12 cellular contexts compared by ENCODE assay signal in genomic region chr1:41980872-41981653, GRCh38.
A peak's percentile ranks its signal among the peaks of the same experiment; 100 is the strongest.
DNase-seq lines count a peak whose midpoint lies in the region; ATAC-seq, FAIRE-seq and TF ChIP-seq lines count a peak whose summit lies in the region.
"Had no signal": no experiment of that assay in that cellular context is flagged by ENCODE, and none has a peak within 500 bp of the region (broad histone marks: within the 10 kb centered on the region; RNA-seq: fewer than 3 reads in every experiment).

No MANE protein-coding gene starts in this region.

- no peaks in the 10 kb centered on the region for H3K9me3 Mint-ChIP-seq in central memory CD8-positive, alpha-beta T cell
- H3K9me3 Mint-ChIP-seq: neural crest cell had no signal

- TF ChIP-seq POLR2A in GM12892 (IDR thresholded peaks at IDR 0.05; ENCODE audit: low read depth, low read length) = no peak

- FAIRE-seq in GM12892 (lab: Jason Lieb, UNC) = no peak

- no peak for TF ChIP-seq CTCF in left ventricle myocardium inferior (IDR thresholded peaks at IDR 0.05; ENCODE audit: borderline replicate concordance)
- no peak for TF ChIP-seq CTCF in upper lobe of right lung (IDR thresholded peaks at IDR 0.05)

- DNase-seq in Right ventricle myocardium superior (no peak), left ventricle myocardium inferior (no peak), NOMO-1 treated with DMSO at 0.1 percent for 48 hours (lab: John Stamatoyannopoulos, UW; ENCODE audit: unreplicated experiment) (peak; percentile 2), upper lobe of right lung (no peak), NCI-H1436 (lab: John Stamatoyannopoulos, UW) (no peak), GM12892 (ENCODE audit: insufficient read length) (no peak)
- no peak for DNase-seq in central memory CD8-positive, alpha-beta T cell (ENCODE audit: low spot score in 2 of 2)
- DNase-seq in stimulated activated CD4-positive, alpha-beta T cell treated with anti-CD3 and anti-CD28 coated beads, Interleukin-4, amount 100 ng/mL, for 24 hours = no peak
- DNase-seq: NCI-H2029 had no signal

- H3K4me3 ChIP-seq in left ventricle myocardium inferior = no peak overlapping the region
- H3K4me3 ChIP-seq in upper lobe of right lung = no peak overlapping the region
- H3K4me3 ChIP-seq: coronary artery, HAP-1 had no signal

- H3K4me1 ChIP-seq in left ventricle myocardium inferior = peaks cover 8% of the 10 kb centered on the region
- no peaks in the 10 kb centered on the region for H3K4me1 ChIP-seq in upper lobe of right lung
- H3K4me1 ChIP-seq: HAP-1 had no signal

- ATAC-seq in Right ventricle myocardium superior (ENCODE audit: poor library complexity) (peak; percentile 20), upper lobe of right lung (peak; percentile 30)
- ATAC-seq in central memory CD8-positive, alpha-beta T cell (replicated peaks; ENCODE audit: extremely low read depth, poor library complexity, severe bottlenecking) = no peak

- no peak overlapping the region for H3K27ac Mint-ChIP-seq in central memory CD8-positive, alpha-beta T cell (ENCODE audit: low read depth)

- intact Hi-C loops in Right ventricle myocardium superior (cut with DNase I) = no loop called here
- intact Hi-C loops in left ventricle myocardium inferior (cut with micrococcal nuclease) = no loop called here
- intact Hi-C loops in upper lobe of right lung (cut with DNase I) = no loop called here

- no peaks in the 10 kb centered on the region for H3K27me3 Mint-ChIP-seq in central memory CD8-positive, alpha-beta T cell

- H3K9me3 ChIP-seq in left ventricle myocardium inferior (replicated peaks) (no peaks in the 10 kb centered on the region), upper lobe of right lung (no peaks in the 10 kb centered on the region)
- H3K9me3 ChIP-seq: HAP-1 had no signal

- H3K27me3 ChIP-seq in left ventricle myocardium inferior (ENCODE audit: low read depth) = no peaks in the 10 kb centered on the region
- no peaks in the 10 kb centered on the region for H3K27me3 ChIP-seq in upper lobe of right lung

- H3K27ac ChIP-seq in left ventricle myocardium inferior (replicated peaks) (no peak overlapping the region), upper lobe of right lung (no peak overlapping the region)
- H3K27ac ChIP-seq: coronary artery had no signal

- H3K4me3 Mint-ChIP-seq in central memory CD8-positive, alpha-beta T cell = peak overlapping the region; percentile 6
- H3K4me3 Mint-ChIP-seq: neural crest cell had no signal

- H3K4me1 Mint-ChIP-seq in central memory CD8-positive, alpha-beta T cell = peaks cover 40% of the 10 kb centered on the region
- H3K4me1 Mint-ChIP-seq: neural crest cell had no signal

- H3K36me3 Mint-ChIP-seq in central memory CD8-positive, alpha-beta T cell (ENCODE audit: insufficient read depth) = peaks cover 8% of the 10 kb centered on the region

- no peaks in the 10 kb centered on the region for H3K36me3 ChIP-seq in left ventricle myocardium inferior
- no peaks in the 10 kb centered on the region for H3K36me3 ChIP-seq in upper lobe of right lung
- H3K36me3 ChIP-seq: HAP-1 had no signal
